Comparison of ENCODE assay signal across 1 cellular context in the genomic region with DNA sequence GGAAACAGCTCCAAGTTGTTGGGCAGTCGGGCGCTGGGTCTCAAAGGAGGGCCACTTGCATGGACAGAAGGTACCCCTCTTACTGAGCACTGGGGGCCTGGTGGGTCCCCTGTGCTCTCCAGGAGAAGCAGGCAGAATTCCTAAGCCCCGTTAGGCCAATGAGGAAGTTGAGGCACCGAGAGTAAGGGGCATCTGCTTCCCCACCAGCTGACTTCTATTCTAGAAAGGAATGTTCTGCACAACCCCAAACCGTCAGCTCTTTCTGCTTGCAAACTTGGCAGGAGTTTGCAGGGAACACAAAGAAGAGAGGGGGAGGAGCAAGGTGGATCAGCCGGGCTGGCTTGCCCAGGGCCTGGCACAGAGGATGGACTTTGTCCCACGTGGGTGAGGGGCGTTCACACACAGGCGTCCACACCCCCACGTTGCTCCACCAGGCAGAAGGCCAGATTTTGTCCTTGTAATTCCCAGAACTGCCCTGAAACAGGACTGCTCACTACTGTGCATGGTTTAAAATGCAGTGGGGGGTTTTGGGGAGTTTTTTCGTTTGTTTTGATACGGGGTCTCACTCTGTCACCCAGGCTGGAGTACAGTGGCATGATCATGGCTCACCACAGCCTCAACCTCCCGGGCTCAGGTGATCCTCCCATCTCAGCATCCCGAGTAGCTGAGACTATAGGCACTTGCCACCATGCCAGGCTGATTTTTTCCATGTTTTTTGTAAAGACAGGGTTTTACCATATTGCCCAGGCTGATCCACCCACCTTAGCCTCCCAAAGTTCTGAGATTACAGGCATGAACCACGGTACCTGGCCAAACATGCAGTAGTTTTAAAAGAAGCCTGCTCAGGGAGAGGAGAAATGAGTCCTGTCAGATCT.
TF ChIP-seq lines count a peak whose summit lies in the region.

No MANE protein-coding gene starts in this region.

TF ChIP-seq in HepG2, 621 proteins besides CTCF, POLR2A, EP300 and RAD21 (continued from another document and continues in another):
- TF ChIP-seq, protein P1, sequence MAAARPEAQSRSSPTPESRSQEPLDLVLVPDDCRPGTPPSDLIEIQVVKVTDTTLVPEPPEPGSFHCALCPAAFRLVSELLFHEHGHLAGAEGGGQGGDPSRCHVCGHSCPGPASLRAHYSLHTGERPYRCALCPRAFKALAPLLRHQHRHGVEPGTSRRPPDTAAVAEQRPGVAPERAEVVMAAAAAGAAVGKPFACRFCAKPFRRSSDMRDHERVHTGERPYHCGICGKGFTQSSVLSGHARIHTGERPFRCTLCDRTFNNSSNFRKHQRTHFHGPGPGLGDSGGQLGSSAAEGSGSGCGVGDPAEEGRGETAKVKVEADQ (CRISPR knock-in tag; IDR thresholded peaks at IDR 0.05; ENCODE audit: borderline replicate concordance): 0 out of 2 replicates have a peak, but pooled peaks have one; percentile 52
- TF ChIP-seq, protein P2, sequence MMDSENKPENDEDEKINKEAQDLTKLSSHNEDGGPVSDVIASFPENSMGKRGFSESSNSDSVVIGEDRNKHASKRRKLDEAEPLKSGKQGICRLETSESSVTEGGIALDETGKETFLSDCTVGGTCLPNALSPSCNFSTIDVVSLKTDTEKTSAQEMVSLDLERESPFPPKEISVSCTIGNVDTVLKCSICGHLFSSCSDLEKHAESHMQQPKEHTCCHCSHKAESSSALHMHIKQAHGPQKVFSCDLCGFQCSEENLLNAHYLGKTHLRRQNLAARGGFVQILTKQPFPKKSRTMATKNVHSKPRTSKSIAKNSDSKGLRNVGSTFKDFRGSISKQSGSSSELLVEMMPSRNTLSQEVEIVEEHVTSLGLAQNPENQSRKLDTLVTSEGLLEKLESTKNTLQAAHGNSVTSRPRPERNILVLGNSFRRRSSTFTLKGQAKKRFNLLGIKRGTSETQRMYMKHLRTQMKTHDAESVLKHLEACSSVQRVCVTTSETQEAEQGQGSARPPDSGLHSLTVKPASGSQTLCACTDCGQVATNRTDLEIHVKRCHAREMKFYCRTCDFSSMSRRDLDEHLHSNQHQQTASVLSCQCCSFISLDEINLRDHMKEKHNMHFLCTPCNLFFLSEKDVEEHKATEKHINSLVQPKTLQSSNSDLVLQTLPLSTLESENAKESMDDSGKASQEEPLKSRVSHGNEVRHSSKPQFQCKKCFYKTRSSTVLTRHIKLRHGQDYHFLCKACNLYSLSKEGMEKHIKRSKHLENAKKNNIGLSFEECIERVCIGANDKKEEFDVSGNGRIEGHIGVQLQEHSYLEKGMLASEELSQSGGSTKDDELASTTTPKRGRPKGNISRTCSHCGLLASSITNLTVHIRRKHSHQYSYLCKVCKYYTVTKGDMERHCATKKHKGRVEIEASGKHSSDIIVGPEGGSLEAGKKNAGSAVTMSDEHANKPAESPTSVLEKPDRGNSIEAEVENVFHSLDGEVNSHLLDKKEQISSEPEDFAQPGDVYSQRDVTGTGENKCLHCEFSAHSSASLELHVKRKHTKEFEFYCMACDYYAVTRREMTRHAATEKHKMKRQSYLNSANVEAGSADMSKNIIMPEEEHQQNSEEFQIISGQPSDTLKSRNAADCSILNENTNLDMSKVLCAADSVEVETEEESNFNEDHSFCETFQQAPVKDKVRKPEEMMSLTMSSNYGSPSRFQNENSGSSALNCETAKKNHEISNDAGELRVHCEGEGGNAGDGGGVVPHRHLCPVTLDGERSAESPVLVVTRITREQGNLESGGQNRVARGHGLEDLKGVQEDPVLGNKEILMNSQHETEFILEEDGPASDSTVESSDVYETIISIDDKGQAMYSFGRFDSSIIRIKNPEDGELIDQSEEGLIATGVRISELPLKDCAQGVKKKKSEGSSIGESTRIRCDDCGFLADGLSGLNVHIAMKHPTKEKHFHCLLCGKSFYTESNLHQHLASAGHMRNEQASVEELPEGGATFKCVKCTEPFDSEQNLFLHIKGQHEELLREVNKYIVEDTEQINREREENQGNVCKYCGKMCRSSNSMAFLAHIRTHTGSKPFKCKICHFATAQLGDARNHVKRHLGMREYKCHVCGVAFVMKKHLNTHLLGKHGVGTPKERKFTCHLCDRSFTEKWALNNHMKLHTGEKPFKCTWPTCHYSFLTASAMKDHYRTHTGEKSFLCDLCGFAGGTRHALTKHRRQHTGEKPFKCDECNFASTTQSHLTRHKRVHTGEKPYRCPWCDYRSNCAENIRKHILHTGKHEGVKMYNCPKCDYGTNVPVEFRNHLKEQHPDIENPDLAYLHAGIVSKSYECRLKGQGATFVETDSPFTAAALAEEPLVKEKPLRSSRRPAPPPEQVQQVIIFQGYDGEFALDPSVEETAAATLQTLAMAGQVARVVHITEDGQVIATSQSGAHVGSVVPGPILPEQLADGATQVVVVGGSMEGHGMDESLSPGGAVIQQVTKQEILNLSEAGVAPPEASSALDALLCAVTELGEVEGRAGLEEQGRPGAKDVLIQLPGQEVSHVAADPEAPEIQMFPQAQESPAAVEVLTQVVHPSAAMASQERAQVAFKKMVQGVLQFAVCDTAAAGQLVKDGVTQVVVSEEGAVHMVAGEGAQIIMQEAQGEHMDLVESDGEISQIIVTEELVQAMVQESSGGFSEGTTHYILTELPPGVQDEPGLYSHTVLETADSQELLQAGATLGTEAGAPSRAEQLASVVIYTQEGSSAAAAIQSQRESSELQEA (CRISPR knock-in tag; IDR thresholded peaks at IDR 0.05; ENCODE audit: not compliant biosample characterization): no peak
- TF ChIP-seq CCDC6 (CRISPR knock-in tag; IDR thresholded peaks at IDR 0.05): 0 out of 2 replicates have a peak, but pooled peaks have one; percentile 54
- peak; percentile 64; the same call in 1 of the 2 replicates for TF ChIP-seq TFDP1 (CRISPR knock-in tag; IDR thresholded peaks at IDR 0.05; ENCODE audit: borderline replicate concordance)
- peak; percentile 79; the same call in 1 of the 2 replicates for TF ChIP-seq TEAD2 (CRISPR knock-in tag; IDR thresholded peaks at IDR 0.05)
- TF ChIP-seq ZSCAN9 (CRISPR knock-in tag; IDR thresholded peaks at IDR 0.05; ENCODE audit: borderline replicate concordance): peak; percentile 94; the same call in 1 of the 2 replicates
- TF ChIP-seq ZKSCAN5 (CRISPR knock-in tag; IDR thresholded peaks at IDR 0.05): no peak
- no peak; the same call in 1 of the 2 replicates for TF ChIP-seq TARDBP (CRISPR knock-in tag; IDR thresholded peaks at IDR 0.05)
- TF ChIP-seq, protein P3, sequence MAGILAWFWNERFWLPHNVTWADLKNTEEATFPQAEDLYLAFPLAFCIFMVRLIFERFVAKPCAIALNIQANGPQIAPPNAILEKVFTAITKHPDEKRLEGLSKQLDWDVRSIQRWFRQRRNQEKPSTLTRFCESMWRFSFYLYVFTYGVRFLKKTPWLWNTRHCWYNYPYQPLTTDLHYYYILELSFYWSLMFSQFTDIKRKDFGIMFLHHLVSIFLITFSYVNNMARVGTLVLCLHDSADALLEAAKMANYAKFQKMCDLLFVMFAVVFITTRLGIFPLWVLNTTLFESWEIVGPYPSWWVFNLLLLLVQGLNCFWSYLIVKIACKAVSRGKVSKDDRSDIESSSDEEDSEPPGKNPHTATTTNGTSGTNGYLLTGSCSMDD (CRISPR knock-in tag; IDR thresholded peaks at IDR 0.05): no peak
- 0 out of 2 replicates have a peak, but pooled peaks have one; percentile 25 for TF ChIP-seq ZNF354B (CRISPR knock-in tag; IDR thresholded peaks at IDR 0.05)
- no peak for TF ChIP-seq ZNF850 (CRISPR knock-in tag; conservative IDR thresholded peaks at IDR 0.05)
- no peak for TF ChIP-seq RORA (CRISPR knock-in tag; IDR thresholded peaks at IDR 0.05)
- TF ChIP-seq ZNF235 (CRISPR knock-in tag; IDR thresholded peaks at IDR 0.05; ENCODE audit: borderline replicate concordance): 0 out of 2 replicates have a peak, but pooled peaks have one; percentile 11
- TF ChIP-seq ATRX (CRISPR knock-in tag; IDR thresholded peaks at IDR 0.05; ENCODE audit: borderline replicate concordance): no peak
- peak; percentile 53 for TF ChIP-seq NR2F6 (IDR thresholded peaks at IDR 0.05)
- peak; percentile 90 for TF ChIP-seq NR2F6 (CRISPR knock-in tag; IDR thresholded peaks at IDR 0.05)
- TF ChIP-seq KDM3A (CRISPR knock-in tag; IDR thresholded peaks at IDR 0.05; ENCODE audit: low read depth): peak; percentile 91
- peak; percentile 92 for TF ChIP-seq ISL2 (CRISPR knock-in tag; IDR thresholded peaks at IDR 0.05)
- TF ChIP-seq ZNF510 (CRISPR knock-in tag; IDR thresholded peaks at IDR 0.05; ENCODE audit: low read depth): peak; percentile 45; the same call in 1 of the 2 replicates
- TF ChIP-seq SMARCC2 (IDR thresholded peaks at IDR 0.05): no peak
- no peak for TF ChIP-seq ZNF432 (CRISPR knock-in tag; IDR thresholded peaks at IDR 0.05; ENCODE audit: borderline replicate concordance)
- TF ChIP-seq, protein P4, sequence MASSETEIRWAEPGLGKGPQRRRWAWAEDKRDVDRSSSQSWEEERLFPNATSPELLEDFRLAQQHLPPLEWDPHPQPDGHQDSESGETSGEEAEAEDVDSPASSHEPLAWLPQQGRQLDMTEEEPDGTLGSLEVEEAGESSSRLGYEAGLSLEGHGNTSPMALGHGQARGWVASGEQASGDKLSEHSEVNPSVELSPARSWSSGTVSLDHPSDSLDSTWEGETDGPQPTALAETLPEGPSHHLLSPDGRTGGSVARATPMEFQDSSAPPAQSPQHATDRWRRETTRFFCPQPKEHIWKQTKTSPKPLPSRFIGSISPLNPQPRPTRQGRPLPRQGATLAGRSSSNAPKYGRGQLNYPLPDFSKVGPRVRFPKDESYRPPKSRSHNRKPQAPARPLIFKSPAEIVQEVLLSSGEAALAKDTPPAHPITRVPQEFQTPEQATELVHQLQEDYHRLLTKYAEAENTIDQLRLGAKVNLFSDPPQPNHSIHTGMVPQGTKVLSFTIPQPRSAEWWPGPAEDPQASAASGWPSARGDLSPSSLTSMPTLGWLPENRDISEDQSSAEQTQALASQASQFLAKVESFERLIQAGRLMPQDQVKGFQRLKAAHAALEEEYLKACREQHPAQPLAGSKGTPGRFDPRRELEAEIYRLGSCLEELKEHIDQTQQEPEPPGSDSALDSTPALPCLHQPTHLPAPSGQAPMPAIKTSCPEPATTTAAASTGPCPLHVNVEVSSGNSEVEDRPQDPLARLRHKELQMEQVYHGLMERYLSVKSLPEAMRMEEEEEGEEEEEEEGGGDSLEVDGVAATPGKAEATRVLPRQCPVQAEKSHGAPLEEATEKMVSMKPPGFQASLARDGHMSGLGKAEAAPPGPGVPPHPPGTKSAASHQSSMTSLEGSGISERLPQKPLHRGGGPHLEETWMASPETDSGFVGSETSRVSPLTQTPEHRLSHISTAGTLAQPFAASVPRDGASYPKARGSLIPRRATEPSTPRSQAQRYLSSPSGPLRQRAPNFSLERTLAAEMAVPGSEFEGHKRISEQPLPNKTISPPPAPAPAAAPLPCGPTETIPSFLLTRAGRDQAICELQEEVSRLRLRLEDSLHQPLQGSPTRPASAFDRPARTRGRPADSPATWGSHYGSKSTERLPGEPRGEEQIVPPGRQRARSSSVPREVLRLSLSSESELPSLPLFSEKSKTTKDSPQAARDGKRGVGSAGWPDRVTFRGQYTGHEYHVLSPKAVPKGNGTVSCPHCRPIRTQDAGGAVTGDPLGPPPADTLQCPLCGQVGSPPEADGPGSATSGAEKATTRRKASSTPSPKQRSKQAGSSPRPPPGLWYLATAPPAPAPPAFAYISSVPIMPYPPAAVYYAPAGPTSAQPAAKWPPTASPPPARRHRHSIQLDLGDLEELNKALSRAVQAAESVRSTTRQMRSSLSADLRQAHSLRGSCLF (CRISPR knock-in tag; IDR thresholded peaks at IDR 0.05; ENCODE audit: borderline replicate concordance): no peak
- no peak for TF ChIP-seq ZNF260 (CRISPR knock-in tag; IDR thresholded peaks at IDR 0.05; ENCODE audit: borderline replicate concordance, low read depth)
- TF ChIP-seq HOXA3 (CRISPR knock-in tag; IDR thresholded peaks at IDR 0.05): peak; percentile 97
- no peak for TF ChIP-seq NPAS2 (CRISPR knock-in tag; IDR thresholded peaks at IDR 0.05; ENCODE audit: borderline replicate concordance)
- TF ChIP-seq NCOR1 (IDR thresholded peaks at IDR 0.05; ENCODE audit: borderline replicate concordance, low read length): peak; percentile 90; the same call in 1 of the 2 replicates
- no peak for TF ChIP-seq CHD4 (IDR thresholded peaks at IDR 0.05; ENCODE audit: borderline replicate concordance, low read length)
- peak; percentile 91; the same call in 1 of the 2 replicates for TF ChIP-seq ZNF557 (CRISPR knock-in tag; IDR thresholded peaks at IDR 0.05)
- peak; percentile 86 for TF ChIP-seq ZNF768 (CRISPR knock-in tag; IDR thresholded peaks at IDR 0.05)
- peak; percentile 77; the same call in 1 of the 2 replicates for TF ChIP-seq PITX1 (CRISPR knock-in tag; IDR thresholded peaks at IDR 0.05)
- TF ChIP-seq, protein P5, sequence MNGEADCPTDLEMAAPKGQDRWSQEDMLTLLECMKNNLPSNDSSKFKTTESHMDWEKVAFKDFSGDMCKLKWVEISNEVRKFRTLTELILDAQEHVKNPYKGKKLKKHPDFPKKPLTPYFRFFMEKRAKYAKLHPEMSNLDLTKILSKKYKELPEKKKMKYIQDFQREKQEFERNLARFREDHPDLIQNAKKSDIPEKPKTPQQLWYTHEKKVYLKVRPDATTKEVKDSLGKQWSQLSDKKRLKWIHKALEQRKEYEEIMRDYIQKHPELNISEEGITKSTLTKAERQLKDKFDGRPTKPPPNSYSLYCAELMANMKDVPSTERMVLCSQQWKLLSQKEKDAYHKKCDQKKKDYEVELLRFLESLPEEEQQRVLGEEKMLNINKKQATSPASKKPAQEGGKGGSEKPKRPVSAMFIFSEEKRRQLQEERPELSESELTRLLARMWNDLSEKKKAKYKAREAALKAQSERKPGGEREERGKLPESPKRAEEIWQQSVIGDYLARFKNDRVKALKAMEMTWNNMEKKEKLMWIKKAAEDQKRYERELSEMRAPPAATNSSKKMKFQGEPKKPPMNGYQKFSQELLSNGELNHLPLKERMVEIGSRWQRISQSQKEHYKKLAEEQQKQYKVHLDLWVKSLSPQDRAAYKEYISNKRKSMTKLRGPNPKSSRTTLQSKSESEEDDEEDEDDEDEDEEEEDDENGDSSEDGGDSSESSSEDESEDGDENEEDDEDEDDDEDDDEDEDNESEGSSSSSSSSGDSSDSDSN (CRISPR knock-in tag; IDR thresholded peaks at IDR 0.05): peak; percentile 76
- TF ChIP-seq, protein P6, sequence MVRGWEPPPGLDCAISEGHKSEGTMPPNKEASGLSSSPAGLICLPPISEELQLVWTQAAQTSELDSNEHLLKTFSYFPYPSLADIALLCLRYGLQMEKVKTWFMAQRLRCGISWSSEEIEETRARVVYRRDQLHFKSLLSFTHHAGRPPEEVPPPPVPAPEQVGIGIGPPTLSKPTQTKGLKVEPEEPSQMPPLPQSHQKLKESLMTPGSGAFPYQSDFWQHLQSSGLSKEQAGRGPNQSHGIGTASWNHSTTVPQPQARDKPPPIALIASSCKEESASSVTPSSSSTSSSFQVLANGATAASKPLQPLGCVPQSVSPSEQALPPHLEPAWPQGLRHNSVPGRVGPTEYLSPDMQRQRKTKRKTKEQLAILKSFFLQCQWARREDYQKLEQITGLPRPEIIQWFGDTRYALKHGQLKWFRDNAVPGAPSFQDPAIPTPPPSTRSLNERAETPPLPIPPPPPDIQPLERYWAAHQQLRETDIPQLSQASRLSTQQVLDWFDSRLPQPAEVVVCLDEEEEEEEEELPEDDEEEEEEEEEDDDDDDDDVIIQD (CRISPR knock-in tag; IDR thresholded peaks at IDR 0.05; ENCODE audit: low read depth): peak; percentile 56; the same call in 1 of the 2 replicates
- TF ChIP-seq ZFP1 (CRISPR knock-in tag; IDR thresholded peaks at IDR 0.05): peak; percentile 90; the same call in 1 of the 2 replicates
- TF ChIP-seq GFI1 (CRISPR knock-in tag; IDR thresholded peaks at IDR 0.05; ENCODE audit: borderline replicate concordance): peak; percentile 85
- TF ChIP-seq ZSCAN30 (CRISPR knock-in tag; IDR thresholded peaks at IDR 0.05): peak; percentile 44; the same call in 1 of the 2 replicates
